20 cellular contexts compared by ENCODE assay signal in genomic region chr7:137976700-137977099, GRCh38. TPM values are rescaled to one million over a fixed set of nuclear protein-coding genes. Genes with fewer than 3 reads are reported as not detected.
DNase-seq lines count a peak whose midpoint lies in the region; ATAC-seq, FAIRE-seq and TF ChIP-seq lines count a peak whose summit lies in the region.
"Had no signal": no experiment of that assay in that cellular context is flagged by ENCODE, and none has a peak within 500 bp of the region (broad histone marks: within the 10 kb centered on the region; RNA-seq: fewer than 3 reads in every experiment).

No MANE protein-coding gene starts in this region.

- no peak overlapping the region for H2AFZ ChIP-seq in smooth muscle cell (ENCODE audit: low read depth)

- H3K4me3 ChIP-seq in A549 (no peak overlapping the region), RWPE2 (ENCODE audit: severe bottlenecking) (no peak overlapping the region), fibroblast of mammary gland (ENCODE audit: control insufficient read depth, low read depth, low read length) (no peak overlapping the region), smooth muscle cell (no peak overlapping the region)
- H3K4me3 ChIP-seq: spleen, upper lobe of right lung had no signal

- H3K79me2 ChIP-seq in smooth muscle cell (ENCODE audit: low read depth): peaks cover 96% of the 10 kb centered on the region

- POLR2A ChIA-PET in A549 (lab: Yijun Ruan, JAX): no interaction called here

- no peak for FAIRE-seq in A549 (lab: Jason Lieb, UNC)
- FAIRE-seq: bronchial epithelial cell had no signal

- TF ChIP-seq POLR2A in A549 (IDR thresholded peaks at IDR 0.05; ENCODE audit: low read length): no peak

- 60% methylated on average over 5 of the region's 5 CpGs for WGBS in A549 (ENCODE audit: missing lambda C conversion rate)
- 52% methylated on average over 5 of the region's 5 CpGs for WGBS in smooth muscle cell (ENCODE audit: low lambda C conversion rate)

- H4K20me1 ChIP-seq in smooth muscle cell (ENCODE audit: low read depth): peaks cover 75% of the 10 kb centered on the region

- no peak overlapping the region for H3K9ac ChIP-seq in smooth muscle cell (ENCODE audit: low read depth)

- H3K4me2 ChIP-seq in A549 (peak overlapping the region; percentile 64; the same call in 2 of the 3 replicates), smooth muscle cell (peak overlapping the region; percentile 82)

- CTCF ChIA-PET in A549 (lab: Yijun Ruan, JAX): interaction anchor here (1.0 to 2.0 kb wide), 2 partner anchors 26 to 32 kb away, joined by 3 to 9 read pairs; partner anchors contain the start of gene CREB3L2

- H3K4me1 ChIP-seq in A549 (peaks cover 54% of the 10 kb centered on the region), RWPE2 (ENCODE audit: insufficient read depth, poor library complexity, severe bottlenecking) (peaks cover 33% of the 10 kb centered on the region), smooth muscle cell (ENCODE audit: low read depth) (peaks cover 38% of the 10 kb centered on the region)

- H3F3A ChIP-seq in smooth muscle cell (ENCODE audit: low read depth): peaks cover 27% of the 10 kb centered on the region

- TF ChIP-seq CTCF in A549 (IDR thresholded peaks at IDR 0.05): no peak
- TF ChIP-seq CTCF in RWPE2 (IDR thresholded peaks at IDR 0.05; ENCODE audit: poor library complexity, severe bottlenecking): no peak
- no peak for TF ChIP-seq CTCF in fibroblast of mammary gland (conservative IDR thresholded peaks at IDR 0.05; ENCODE audit: control insufficient read depth, insufficient read depth, low read depth, low read length)
- no peak for TF ChIP-seq CTCF in smooth muscle cell (IDR thresholded peaks at IDR 0.05; ENCODE audit: borderline replicate concordance, insufficient read depth, poor library complexity, severe bottlenecking)

- TF ChIP-seq EP300 in A549 (IDR thresholded peaks at IDR 0.05): no peak

- DNase-seq in A549 (ENCODE audit: low read depth in 1 of 2, low spot score in 1 of 2) (no peak), RWPE2 (ENCODE audit: low spot score) (no peak), fibroblast of mammary gland (ENCODE audit: low read depth) (peak; percentile 86), smooth muscle cell (lab: John Stamatoyannopoulos, UW; ENCODE audit: unreplicated experiment) (no peak), NCI-H526 treated with DMSO at 0.1 percent for 48 hours (lab: John Stamatoyannopoulos, UW) (no peak), DMS53 (lab: John Stamatoyannopoulos, UW) (no peak)
- DNase-seq in activated CD8-positive, alpha-beta memory T cell treated with anti-CD3 and anti-CD28 coated beads for 24 hours: no peak
- DNase-seq: activated CD4-positive, alpha-beta memory T cell treated with anti-CD3 and anti-CD28 coated beads, Interleukin-2, amount 10 ng/mL, durations not matched to agents 7 days and 5 days; activated T-cell treated with anti-CD3 and anti-CD28 coated beads, Interleukin-2, amount 50 U/mL, for 24 hours; CD4-positive, CD25-positive, alpha-beta regulatory T cell; DMS79 treated with DMSO at 0.1 percent for 48 hours; H7; KBM-7; NCI-H2029; posterior cingulate gyrus; spleen; upper lobe of right lung had no signal

- peak overlapping the region; percentile 27 to 86; a peak in 4 of 6 replicates for H3K27ac ChIP-seq in A549
- H3K27ac ChIP-seq in RWPE2 (ENCODE audit: poor library complexity, severe bottlenecking): peak overlapping the region; percentile 71
- peak overlapping the region; percentile 90 for H3K27ac ChIP-seq in smooth muscle cell (ENCODE audit: low read depth)
- H3K27ac ChIP-seq: upper lobe of right lung, VCaP had no signal

- TF ChIP-seq RAD21 in A549 (conservative IDR thresholded peaks at IDR 0.05 in 1 of 2, IDR thresholded peaks at IDR 0.05 in 1 of 2): no peak

- H3K27me3 ChIP-seq in RWPE2 (ENCODE audit: insufficient read depth, poor library complexity, severe bottlenecking) (no peaks in the 10 kb centered on the region), smooth muscle cell (ENCODE audit: low read depth) (no peaks in the 10 kb centered on the region)
- H3K27me3 ChIP-seq: spleen, upper lobe of right lung had no signal

- no peaks in the 10 kb centered on the region for H3K9me3 ChIP-seq in A549
- H3K9me3 ChIP-seq in RWPE2 (ENCODE audit: severe bottlenecking): no peaks in the 10 kb centered on the region
- no peaks in the 10 kb centered on the region for H3K9me3 ChIP-seq in smooth muscle cell (replicated peaks; ENCODE audit: low read depth)
- H3K9me3 ChIP-seq: upper lobe of right lung had no signal

- ATAC-seq in A549: no peak
- ATAC-seq in RWPE2 (ENCODE audit: low read depth): no peak
- ATAC-seq in HG03175 (IDR thresholded peaks at IDR 0.05; ENCODE audit: unreplicated experiment): no peak
- ATAC-seq: upper lobe of right lung had no signal

- H3K36me3 ChIP-seq in RWPE2 (ENCODE audit: low read depth): no peaks in the 10 kb centered on the region
- H3K36me3 ChIP-seq in smooth muscle cell (ENCODE audit: low read depth): no peaks in the 10 kb centered on the region
- H3K36me3 ChIP-seq: spleen, upper lobe of right lung had no signal

TF ChIP-seq in A549, 52 proteins besides CTCF, POLR2A, EP300 and RAD21:
- TF ChIP-seq NR3C1 (IDR thresholded peaks at IDR 0.05) (no peak), ZSCAN20 (CRISPR knock-in tag; IDR thresholded peaks at IDR 0.05) (no peak), RFX5 (IDR thresholded peaks at IDR 0.05) (no peak), RNF2 (IDR thresholded peaks at IDR 0.05; ENCODE audit: borderline replicate concordance, low read depth) (no peak), CBX8 (IDR thresholded peaks at IDR 0.05) (no peak), RARB (CRISPR knock-in tag; IDR thresholded peaks at IDR 0.05) (no peak), PHF8 (IDR thresholded peaks at IDR 0.05; ENCODE audit: borderline replicate concordance, low read depth) (no peak), HDAC2 (IDR thresholded peaks at IDR 0.05) (no peak), HEYL (CRISPR knock-in tag; IDR thresholded peaks at IDR 0.05) (no peak), CBX2 (IDR thresholded peaks at IDR 0.05; ENCODE audit: borderline replicate concordance, low read depth) (no peak), ZFP36 (IDR thresholded peaks at IDR 0.05; ENCODE audit: borderline replicate concordance, partially characterized antibody) (no peak), HOXB13 (CRISPR knock-in tag; IDR thresholded peaks at IDR 0.05; ENCODE audit: low read depth) (no peak), KDM5A (IDR thresholded peaks at IDR 0.05) (no peak), EHF (CRISPR knock-in tag; IDR thresholded peaks at IDR 0.05) (no peak), TP53 (CRISPR knock-in tag; IDR thresholded peaks at IDR 0.05) (no peak), HES2 (IDR thresholded peaks at IDR 0.05) (no peak)
- TF ChIP-seq, protein P1, sequence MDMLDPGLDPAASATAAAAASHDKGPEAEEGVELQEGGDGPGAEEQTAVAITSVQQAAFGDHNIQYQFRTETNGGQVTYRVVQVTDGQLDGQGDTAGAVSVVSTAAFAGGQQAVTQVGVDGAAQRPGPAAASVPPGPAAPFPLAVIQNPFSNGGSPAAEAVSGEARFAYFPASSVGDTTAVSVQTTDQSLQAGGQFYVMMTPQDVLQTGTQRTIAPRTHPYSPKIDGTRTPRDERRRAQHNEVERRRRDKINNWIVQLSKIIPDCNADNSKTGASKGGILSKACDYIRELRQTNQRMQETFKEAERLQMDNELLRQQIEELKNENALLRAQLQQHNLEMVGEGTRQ (IDR thresholded peaks at IDR 0.05): no peak
- TF ChIP-seq, protein P2, sequence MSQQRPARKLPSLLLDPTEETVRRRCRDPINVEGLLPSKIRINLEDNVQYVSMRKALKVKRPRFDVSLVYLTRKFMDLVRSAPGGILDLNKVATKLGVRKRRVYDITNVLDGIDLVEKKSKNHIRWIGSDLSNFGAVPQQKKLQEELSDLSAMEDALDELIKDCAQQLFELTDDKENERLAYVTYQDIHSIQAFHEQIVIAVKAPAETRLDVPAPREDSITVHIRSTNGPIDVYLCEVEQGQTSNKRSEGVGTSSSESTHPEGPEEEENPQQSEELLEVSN (IDR thresholded peaks at IDR 0.05; ENCODE audit: borderline replicate concordance, low read depth): no peak

RNA-seq across cellular contexts. Expression of gene CREB3L2, which starts 25.2 kb away (rescaled TPM):
- polyA plus RNA-seq in A549 (2011; rRNA removed) (32.2 and 33.8 TPM in 2 replicates), A549 (2017; fragmentation: RNase III; extraction: RNeasy Plus Mini Kit Qiagen cat#74134 plus additional on column Dnase treatment) (14.7 to 16.7 TPM (median 16.3 TPM) in 3 replicates), smooth muscle cell (27.4 and 37.6 TPM in 2 replicates)
- polyA plus RNA-seq in A549 (2012; cell fraction: cytosol; rRNA removed): 8.3 and 11.3 TPM in 2 replicates
- polyA plus RNA-seq in A549 (2012; cell fraction: nucleus; rRNA removed): 12.4 and 13.4 TPM in 2 replicates
- 41.4 and 42.3 TPM in 2 replicates for polyA minus RNA-seq in A549 (2011; rRNA and poly(A)+ RNA removed)
- 46.4 and 69.1 TPM in 2 replicates for total RNA-seq in smooth muscle cell
